ENCODE assay signal across 1 cellular context in the genomic region with DNA sequence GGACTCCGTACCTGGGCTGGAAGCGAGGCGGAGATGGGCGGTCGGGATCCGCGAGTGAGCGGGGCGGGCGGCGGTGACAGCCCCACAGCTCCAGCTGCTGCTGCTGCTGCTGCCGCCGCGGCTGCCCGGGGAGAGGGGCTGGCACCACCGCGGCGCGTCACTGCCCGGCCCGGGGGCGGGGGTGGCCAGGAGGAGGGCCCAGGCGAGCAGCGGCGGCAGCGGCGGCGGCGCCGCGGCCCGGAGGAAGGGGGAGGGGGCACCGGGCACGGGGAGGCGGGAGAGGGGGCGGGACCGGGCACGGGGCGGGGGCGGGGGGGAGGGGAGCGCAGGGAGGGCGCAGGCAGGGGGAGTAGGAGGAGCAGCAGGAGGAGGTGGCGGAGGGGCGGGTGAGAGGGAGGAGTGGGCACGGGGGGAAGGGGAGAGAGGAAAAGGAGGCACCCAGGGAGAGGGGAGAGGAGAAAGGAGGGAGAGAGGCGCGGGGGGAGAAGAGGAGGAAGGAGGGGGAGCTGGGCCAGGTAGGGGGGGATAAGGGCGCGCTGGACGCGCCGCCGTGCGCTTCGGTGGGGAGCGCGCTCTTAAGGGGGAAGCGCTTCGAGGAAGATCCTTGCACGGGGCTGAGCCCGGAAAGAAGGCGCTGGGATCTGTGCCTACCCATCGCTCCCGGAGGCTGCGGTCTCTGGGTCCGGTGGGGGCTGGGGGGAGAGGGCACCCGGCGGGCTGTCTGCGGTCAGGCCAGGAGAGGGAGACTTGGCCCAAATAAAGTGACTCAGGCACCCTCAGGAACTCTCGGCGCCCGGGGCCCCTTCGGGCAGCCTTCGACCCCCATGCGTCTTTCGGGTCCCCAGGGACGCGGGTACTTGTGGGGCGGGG.
TF ChIP-seq lines count a peak whose summit lies in the region.

No MANE protein-coding gene starts in this region.

TF ChIP-seq in HEK293, 187 proteins besides CTCF, POLR2A, EP300 and RAD21 (continued from another document):
- TF ChIP-seq ZNF501 (tag by site-specific recombination; IDR thresholded peaks at IDR 0.05) (no peak), YY1 (tag by site-specific recombination; IDR thresholded peaks at IDR 0.05) (no peak), HOXA7 (CRISPR knock-in tag; IDR thresholded peaks at IDR 0.05; ENCODE audit: borderline replicate concordance) (no peak), ZNF549 (tag by site-specific recombination; IDR thresholded peaks at IDR 0.05) (no peak), ZNF843 (tag by site-specific recombination; IDR thresholded peaks at IDR 0.05) (peak; percentile 45; the same call in 1 of the 2 replicates), ZNF76 (tag by site-specific recombination; IDR thresholded peaks at IDR 0.05; ENCODE audit: borderline replicate concordance, low read depth) (peak; percentile 76), ZNF561 (tag by site-specific recombination; IDR thresholded peaks at IDR 0.05; ENCODE audit: borderline replicate concordance) (0 out of 2 replicates have a peak, but pooled peaks have one; percentile 55)
- TF ChIP-seq, protein P1, sequence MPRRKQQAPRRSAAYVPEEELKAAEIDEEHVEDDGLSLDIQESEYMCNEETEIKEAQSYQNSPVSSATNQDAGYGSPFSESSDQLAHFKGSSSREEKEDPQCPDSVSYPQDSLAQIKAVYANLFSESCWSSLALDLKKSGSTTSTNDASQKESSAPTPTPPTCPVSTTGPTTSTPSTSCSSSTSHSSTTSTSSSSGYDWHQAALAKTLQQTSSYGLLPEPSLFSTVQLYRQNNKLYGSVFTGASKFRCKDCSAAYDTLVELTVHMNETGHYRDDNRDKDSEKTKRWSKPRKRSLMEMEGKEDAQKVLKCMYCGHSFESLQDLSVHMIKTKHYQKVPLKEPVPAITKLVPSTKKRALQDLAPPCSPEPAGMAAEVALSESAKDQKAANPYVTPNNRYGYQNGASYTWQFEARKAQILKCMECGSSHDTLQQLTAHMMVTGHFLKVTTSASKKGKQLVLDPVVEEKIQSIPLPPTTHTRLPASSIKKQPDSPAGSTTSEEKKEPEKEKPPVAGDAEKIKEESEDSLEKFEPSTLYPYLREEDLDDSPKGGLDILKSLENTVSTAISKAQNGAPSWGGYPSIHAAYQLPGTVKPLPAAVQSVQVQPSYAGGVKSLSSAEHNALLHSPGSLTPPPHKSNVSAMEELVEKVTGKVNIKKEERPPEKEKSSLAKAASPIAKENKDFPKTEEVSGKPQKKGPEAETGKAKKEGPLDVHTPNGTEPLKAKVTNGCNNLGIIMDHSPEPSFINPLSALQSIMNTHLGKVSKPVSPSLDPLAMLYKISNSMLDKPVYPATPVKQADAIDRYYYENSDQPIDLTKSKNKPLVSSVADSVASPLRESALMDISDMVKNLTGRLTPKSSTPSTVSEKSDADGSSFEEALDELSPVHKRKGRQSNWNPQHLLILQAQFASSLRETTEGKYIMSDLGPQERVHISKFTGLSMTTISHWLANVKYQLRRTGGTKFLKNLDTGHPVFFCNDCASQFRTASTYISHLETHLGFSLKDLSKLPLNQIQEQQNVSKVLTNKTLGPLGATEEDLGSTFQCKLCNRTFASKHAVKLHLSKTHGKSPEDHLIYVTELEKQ (tag by site-specific recombination; IDR thresholded peaks at IDR 0.05; ENCODE audit: borderline replicate concordance), result no peak
